In the genomic region with DNA sequence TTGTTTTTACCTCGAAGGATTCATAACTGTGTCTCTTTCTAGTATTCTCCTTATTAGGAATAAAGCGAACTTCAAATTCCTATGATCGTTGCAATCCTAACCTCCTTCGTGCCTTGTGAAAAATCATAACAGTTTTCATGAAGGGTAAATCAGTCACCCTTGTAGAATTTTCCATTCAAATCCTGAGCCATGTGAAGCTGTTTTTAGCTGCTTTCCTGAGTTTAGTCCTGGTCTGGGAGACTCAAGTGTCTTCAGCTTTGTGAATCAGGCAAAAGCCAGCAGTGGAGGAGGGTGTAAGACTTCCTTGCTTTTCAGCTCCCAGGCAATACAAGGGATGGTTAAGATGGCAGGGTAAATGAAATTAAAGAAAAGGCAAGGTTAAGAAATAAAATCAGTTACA, we compare ENCODE assay signal across 1 cellular context.
TF ChIP-seq lines count a peak whose summit lies in the region.

No MANE protein-coding gene starts in this region.

TF ChIP-seq in GM23338, 12 proteins besides CTCF, POLR2A, EP300 and RAD21 (continued from another document):
- TF ChIP-seq, protein P1, sequence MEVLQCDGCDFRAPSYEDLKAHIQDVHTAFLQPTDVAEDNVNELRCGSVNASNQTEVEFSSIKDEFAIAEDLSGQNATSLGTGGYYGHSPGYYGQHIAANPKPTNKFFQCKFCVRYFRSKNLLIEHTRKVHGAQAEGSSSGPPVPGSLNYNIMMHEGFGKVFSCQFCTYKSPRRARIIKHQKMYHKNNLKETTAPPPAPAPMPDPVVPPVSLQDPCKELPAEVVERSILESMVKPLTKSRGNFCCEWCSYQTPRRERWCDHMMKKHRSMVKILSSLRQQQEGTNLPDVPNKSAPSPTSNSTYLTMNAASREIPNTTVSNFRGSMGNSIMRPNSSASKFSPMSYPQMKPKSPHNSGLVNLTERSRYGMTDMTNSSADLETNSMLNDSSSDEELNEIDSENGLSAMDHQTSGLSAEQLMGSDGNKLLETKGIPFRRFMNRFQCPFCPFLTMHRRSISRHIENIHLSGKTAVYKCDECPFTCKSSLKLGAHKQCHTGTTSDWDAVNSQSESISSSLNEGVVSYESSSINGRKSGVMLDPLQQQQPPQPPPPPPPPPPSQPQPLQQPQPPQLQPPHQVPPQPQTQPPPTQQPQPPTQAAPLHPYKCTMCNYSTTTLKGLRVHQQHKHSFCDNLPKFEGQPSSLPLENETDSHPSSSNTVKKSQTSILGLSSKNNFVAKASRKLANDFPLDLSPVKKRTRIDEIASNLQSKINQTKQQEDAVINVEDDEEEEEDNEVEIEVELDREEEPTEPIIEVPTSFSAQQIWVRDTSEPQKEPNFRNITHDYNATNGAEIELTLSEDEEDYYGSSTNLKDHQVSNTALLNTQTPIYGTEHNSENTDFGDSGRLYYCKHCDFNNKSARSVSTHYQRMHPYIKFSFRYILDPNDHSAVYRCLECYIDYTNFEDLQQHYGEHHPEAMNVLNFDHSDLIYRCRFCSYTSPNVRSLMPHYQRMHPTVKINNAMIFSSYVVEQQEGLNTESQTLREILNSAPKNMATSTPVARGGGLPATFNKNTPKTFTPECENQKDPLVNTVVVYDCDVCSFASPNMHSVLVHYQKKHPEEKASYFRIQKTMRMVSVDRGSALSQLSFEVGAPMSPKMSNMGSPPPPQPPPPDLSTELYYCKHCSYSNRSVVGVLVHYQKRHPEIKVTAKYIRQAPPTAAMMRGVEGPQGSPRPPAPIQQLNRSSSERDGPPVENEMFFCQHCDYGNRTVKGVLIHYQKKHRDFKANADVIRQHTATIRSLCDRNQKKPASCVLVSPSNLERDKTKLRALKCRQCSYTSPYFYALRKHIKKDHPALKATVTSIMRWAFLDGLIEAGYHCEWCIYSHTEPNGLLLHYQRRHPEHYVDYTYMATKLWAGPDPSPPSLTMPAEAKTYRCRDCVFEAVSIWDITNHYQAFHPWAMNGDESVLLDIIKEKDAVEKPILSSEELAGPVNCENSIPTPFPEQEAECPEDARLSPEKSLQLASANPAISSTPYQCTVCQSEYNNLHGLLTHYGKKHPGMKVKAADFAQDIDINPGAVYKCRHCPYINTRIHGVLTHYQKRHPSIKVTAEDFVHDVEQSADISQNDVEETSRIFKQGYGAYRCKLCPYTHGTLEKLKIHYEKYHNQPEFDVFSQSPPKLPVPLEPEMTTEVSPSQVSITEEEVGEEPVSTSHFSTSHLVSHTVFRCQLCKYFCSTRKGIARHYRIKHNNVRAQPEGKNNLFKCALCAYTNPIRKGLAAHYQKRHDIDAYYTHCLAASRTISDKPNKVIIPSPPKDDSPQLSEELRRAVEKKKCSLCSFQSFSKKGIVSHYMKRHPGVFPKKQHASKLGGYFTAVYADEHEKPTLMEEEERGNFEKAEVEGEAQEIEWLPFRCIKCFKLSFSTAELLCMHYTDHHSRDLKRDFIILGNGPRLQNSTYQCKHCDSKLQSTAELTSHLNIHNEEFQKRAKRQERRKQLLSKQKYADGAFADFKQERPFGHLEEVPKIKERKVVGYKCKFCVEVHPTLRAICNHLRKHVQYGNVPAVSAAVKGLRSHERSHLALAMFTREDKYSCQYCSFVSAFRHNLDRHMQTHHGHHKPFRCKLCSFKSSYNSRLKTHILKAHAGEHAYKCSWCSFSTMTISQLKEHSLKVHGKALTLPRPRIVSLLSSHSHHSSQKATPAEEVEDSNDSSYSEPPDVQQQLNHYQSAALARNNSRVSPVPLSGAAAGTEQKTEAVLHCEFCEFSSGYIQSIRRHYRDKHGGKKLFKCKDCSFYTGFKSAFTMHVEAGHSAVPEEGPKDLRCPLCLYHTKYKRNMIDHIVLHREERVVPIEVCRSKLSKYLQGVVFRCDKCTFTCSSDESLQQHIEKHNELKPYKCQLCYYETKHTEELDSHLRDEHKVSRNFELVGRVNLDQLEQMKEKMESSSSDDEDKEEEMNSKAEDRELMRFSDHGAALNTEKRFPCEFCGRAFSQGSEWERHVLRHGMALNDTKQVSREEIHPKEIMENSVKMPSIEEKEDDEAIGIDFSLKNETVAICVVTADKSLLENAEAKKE (CRISPR knock-in tag; IDR thresholded peaks at IDR 0.05), result no peak
- TF ChIP-seq ETS1 (IDR thresholded peaks at IDR 0.05) (no peak), STAT1 (IDR thresholded peaks at IDR 0.05; ENCODE audit: unreplicated experiment) (no peak), NANOG (IDR thresholded peaks at IDR 0.05; ENCODE audit: borderline replicate concordance) (no peak), ZNF331 (CRISPR knock-in tag; IDR thresholded peaks at IDR 0.05; ENCODE audit: low read depth) (no peak), EZH2 (IDR thresholded peaks at IDR 0.05; ENCODE audit: low read depth, unreplicated experiment) (no peak)
